In genomic region chr5:154236011-154236410, GRCh38 we compare ENCODE assay signal across 27 cellular contexts.
"Had no signal": no experiment of that assay in that cellular context is flagged by ENCODE, and none has a peak within 500 bp of the region (broad histone marks: within the 10 kb centered on the region; RNA-seq: fewer than 3 reads in every experiment).

No MANE protein-coding gene starts in this region.

- H3K36me3 Mint-ChIP-seq: naive B cell; stimulated activated effector memory CD8-positive, alpha-beta T cell treated with anti-CD3 and anti-CD28 coated beads, Interleukin-12 subunit alpha, Interleukin-12 subunit beta, amount 100 ng/mL, for 72 hours; type B pancreatic cell had no signal

- H3K27me3 Mint-ChIP-seq: naive B cell; stimulated activated naive CD8-positive, alpha-beta T cell treated with anti-CD3 and anti-CD28 coated beads, Interleukin-15, amount 100 ng/mL, for 72 hours; type B pancreatic cell had no signal

- H3K9me3 ChIP-seq: heart right ventricle, left ventricle myocardium inferior, mucosa of descending colon, pancreas, prostate gland, spleen, tibial nerve, vagina had no signal

- H3K27ac ChIP-seq: heart right ventricle, hepatocyte, left ventricle myocardium inferior, pancreas, prostate gland, spleen, tibial nerve, vagina had no signal

- H3K27me3 ChIP-seq: heart right ventricle, hepatocyte, pancreas, spleen, tibial nerve, vagina had no signal

- ATAC-seq: mucosa of descending colon, pancreas, right cardiac atrium, sciatic nerve had no signal

- DNase-seq: heart right ventricle; islet precursor cell; left ventricle myocardium inferior; midbrain; mucosa of descending colon; naive B cell; nucleus accumbens; pancreas; posterior cingulate gyrus; retina; right cardiac atrium; small intestine; spleen; stimulated activated CD4-positive, alpha-beta T cell treated with anti-CD3 and anti-CD28 coated beads, Interleukin-4, amount 100 ng/mL, for 24 hours; stimulated activated naive CD4-positive, alpha-beta T cell; stimulated activated naive CD8-positive, alpha-beta T cell treated with anti-CD3 and anti-CD28 coated beads, Interleukin-15, amount 100 ng/mL, for 72 hours; substantia nigra had no signal

- H3K4me1 ChIP-seq: prostate gland had no signal

- H3K4me3 ChIP-seq: heart right ventricle, hepatocyte, left ventricle myocardium inferior, lung, mucosa of descending colon, pancreas, prostate gland, spleen, tibial nerve, vagina had no signal

- H3K4me3 Mint-ChIP-seq: nephron; neural crest cell; stimulated activated effector memory CD8-positive, alpha-beta T cell treated with anti-CD3 and anti-CD28 coated beads, Interleukin-12 subunit alpha, Interleukin-12 subunit beta, amount 100 ng/mL, for 72 hours; type B pancreatic cell had no signal

- H3K79me2 ChIP-seq: hepatocyte had no signal

- H3K9me3 Mint-ChIP-seq: naive B cell; nephron; neural crest cell; stimulated activated effector memory CD8-positive, alpha-beta T cell treated with anti-CD3 and anti-CD28 coated beads, Interleukin-12 subunit alpha, Interleukin-12 subunit beta, amount 100 ng/mL, for 72 hours; stimulated activated naive CD8-positive, alpha-beta T cell treated with anti-CD3 and anti-CD28 coated beads, Interleukin-15, amount 100 ng/mL, for 72 hours; type B pancreatic cell had no signal

- H3K36me3 ChIP-seq: heart right ventricle, left ventricle myocardium inferior, pancreas, prostate gland, tibial nerve, vagina had no signal

- H3K4me2 ChIP-seq: hepatocyte had no signal

- H2AFZ ChIP-seq: hepatocyte had no signal

- H3K27ac Mint-ChIP-seq: nephron, type B pancreatic cell had no signal
